ENCODE assay signal across 8 cellular contexts in the genomic region with DNA sequence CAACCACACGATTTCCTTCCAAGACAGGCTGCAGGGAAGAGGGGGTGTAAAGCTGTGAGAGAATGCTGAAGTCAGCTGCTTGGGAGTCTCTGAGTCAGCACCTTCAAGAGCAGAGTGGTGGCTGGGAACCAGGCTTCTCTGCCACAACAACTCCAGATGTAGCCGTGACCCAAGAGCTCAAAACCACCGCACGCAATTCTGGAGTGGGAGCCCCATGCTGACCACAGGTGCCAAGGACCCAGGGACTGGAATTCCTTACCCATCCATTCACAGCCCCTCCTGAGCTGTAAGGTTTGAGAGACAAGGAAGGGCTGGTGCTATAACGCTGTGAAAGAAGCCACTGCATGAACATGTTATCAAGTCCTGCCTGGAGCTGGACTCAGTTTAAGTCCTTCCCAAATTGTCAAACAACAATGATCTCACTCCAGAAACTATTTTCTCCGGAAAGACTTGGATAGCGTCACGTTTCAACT.
DNase-seq lines count a peak whose midpoint lies in the region; ATAC-seq and TF ChIP-seq lines count a peak whose summit lies in the region.
"Had no signal": no experiment of that assay in that cellular context is flagged by ENCODE, and none has a peak within 500 bp of the region (broad histone marks: within the 10 kb centered on the region; RNA-seq: fewer than 3 reads in every experiment).

No MANE protein-coding gene starts in this region.

- no peaks in the 10 kb centered on the region for H4K20me1 ChIP-seq in KMS-11 (ENCODE audit: insufficient read depth)

- peak overlapping the region in 4 of 5 experiments; percentile 10 to 63 (median 18) for H3K27ac Mint-ChIP-seq in brain

- H3K27ac ChIP-seq in KMS-11 (peak overlapping the region; percentile 97), tibial artery (peak overlapping the region; percentile 69 to 77)

- H3K9me3 Mint-ChIP-seq in brain, result no peaks in the 10 kb centered on the region

- H3K4me3 ChIP-seq in KMS-11 (IDR thresholded peaks at IDR 0.05; ENCODE audit: insufficient read depth, low read depth, low read length) (peak overlapping the region; percentile 48), tibial artery (no peak overlapping the region)

- H3K36me3 ChIP-seq in KMS-11 (ENCODE audit: insufficient read depth), result no peaks in the 10 kb centered on the region
- peaks cover 18 to 38% (median 35%) of the 10 kb centered on the region in 3 donors for H3K36me3 ChIP-seq in tibial artery

- H3K9me3 ChIP-seq in tibial artery, result no peaks in the 10 kb centered on the region

- H3K27me3 Mint-ChIP-seq in brain, result peaks cover 12% of the 10 kb centered on the region

- peaks cover 87% of the 10 kb centered on the region for H3K4me1 ChIP-seq in KMS-11 (ENCODE audit: low read depth, poor library complexity, severe bottlenecking)
- peaks cover 0 to 57% (median 37%) of the 10 kb centered on the region in 4 donors for H3K4me1 ChIP-seq in tibial artery

- peaks cover 14% of the 10 kb centered on the region; the same call in 1 of the 2 replicates for H3K79me2 ChIP-seq in KMS-11 (ENCODE audit: insufficient read depth, low read depth)

- no peak for DNase-seq in left lobe of liver (ENCODE audit: low spot score)
- peak; percentile 70 to 83 for DNase-seq in tibial artery
- no peak for DNase-seq in NOMO-1 (lab: John Stamatoyannopoulos, UW; ENCODE audit: unreplicated experiment in 2 of 2)
- DNase-seq in DMS 273 treated with DMSO at 0.1 percent for 48 hours (lab: John Stamatoyannopoulos, UW), result no peak
- DNase-seq in NCI-H446 treated with DMSO at 0.1 percent for 48 hours (lab: John Stamatoyannopoulos, UW), result no peak
- DNase-seq: NCI-H524 treated with DMSO at 0.1 percent for 48 hours had no signal

- ATAC-seq in left lobe of liver, result peak; percentile 24

- no peak overlapping the region for H2AFZ ChIP-seq in KMS-11 (ENCODE audit: low read depth)

- TF ChIP-seq CTCF in KMS-11 (conservative IDR thresholded peaks at IDR 0.05; ENCODE audit: low read depth, low read length) (no peak; the same call in 1 of the 2 replicates), brain (conservative IDR thresholded peaks at IDR 0.05) (no peak), tibial artery (IDR thresholded peaks at IDR 0.05) (no peak)

- peaks cover 39% of the 10 kb centered on the region for H3K4me1 Mint-ChIP-seq in brain

- H3K27me3 ChIP-seq in KMS-11 (ENCODE audit: insufficient read depth, low read depth), result no peaks in the 10 kb centered on the region
- no peaks in the 10 kb centered on the region for H3K27me3 ChIP-seq in tibial artery

- H3K4me3 Mint-ChIP-seq in brain, result no peak overlapping the region

- peak overlapping the region; percentile 84 for H3K9ac ChIP-seq in KMS-11

- H3K4me2 ChIP-seq in KMS-11, result peak overlapping the region; percentile 65

- intact Hi-C loops in tibial artery (cut with DNase I; ENCODE audit: low total_unique reads), result no loop called here

- no peaks in the 10 kb centered on the region for H3K36me3 Mint-ChIP-seq in brain

Comparison
In these comparisons a context has a peak if more than half of its experiments do, and no peak if none do; other contexts are left out.
1. DNase-seq: peak in tibial artery (2 of 2); none in left lobe of liver (single experiment), NOMO-1 (0 of 2), DMS 273 treated with DMSO at 0.1 percent for 48 hours (single experiment) and NCI-H446 treated with DMSO at 0.1 percent for 48 hours (single experiment).